ENCODE assay signal across 23 cellular contexts in genomic region chr7:134587736-134588135, GRCh38. TPM values are rescaled to one million over a fixed set of nuclear protein-coding genes. Genes with fewer than 3 reads are reported as not detected.
"Had no signal": no experiment of that assay in that cellular context is flagged by ENCODE, and none has a peak within 500 bp of the region (broad histone marks: within the 10 kb centered on the region; RNA-seq: fewer than 3 reads in every experiment).

No MANE protein-coding gene starts in this region.

- FAIRE-seq: colon, endometrium, keratinocyte, pancreas, TTC549 had no signal

- H3K27ac ChIP-seq: adrenal gland, pancreas, tibial nerve had no signal

- H3K27me3 ChIP-seq: adrenal gland, pancreas, tibial nerve had no signal

- DNase-seq: activated CD4-positive, alpha-beta T cell treated with anti-CD3 and anti-CD28 coated beads for 4 hours; activated CD8-positive, alpha-beta T cell treated with anti-CD3 and anti-CD28 coated beads for 36 hours; activated effector memory CD4-positive, alpha-beta T cell treated with Interleukin-2 at 50 U/mL for 16 hours; activated naive CD4-positive, alpha-beta T cell treated with anti-CD3 and anti-CD28 coated beads, Interleukin-2, amount 50 U/mL, for 16 hours; activated T-cell treated with anti-CD3 and anti-CD28 coated beads, Interleukin-2, amount 50 U/mL, for 4 hours; adrenal gland; caudate nucleus; hippocampal formation; pancreas; stimulated activated CD4-positive, alpha-beta T cell treated with anti-CD3 and anti-CD28 coated beads, Interleukin-4, amount 100 ng/mL, for 1 hour; stimulated activated naive CD4-positive, alpha-beta T cell treated with Interleukin-2 at 50 U/mL for 16 hours; substantia nigra; SW 1271 had no signal

- ATAC-seq: activated CD8-positive, alpha-beta T cell treated with anti-CD3 and anti-CD28 coated beads for 36 hours; activated T-cell treated with anti-CD3 and anti-CD28 coated beads, Interleukin-2, amount 50 U/mL, for 4 hours; left lobe of liver; pancreas; WTC11 had no signal

- H3K4me3 ChIP-seq: adrenal gland, pancreas, tibial nerve had no signal

- H3K4me1 ChIP-seq: adrenal gland, pancreas had no signal

- H3K36me3 ChIP-seq: adrenal gland, pancreas, tibial nerve had no signal

- H3K9me3 ChIP-seq: adrenal gland, pancreas, tibial nerve had no signal

RNA-seq across cellular contexts. Expression of gene AKR1B15, which starts 38.8 kb away (rescaled TPM):
- total RNA-seq: activated CD8-positive, alpha-beta T cell treated with anti-CD3 and anti-CD28 coated beads for 36 hours; activated T-cell treated with anti-CD3 and anti-CD28 coated beads, Interleukin-2, amount 50 U/mL, for 4 hours; glomerular endothelial cell; left lobe of liver; mammary epithelial cell; T-helper 2 cell treated with Interferon-gamma antibody and Interleukin-4, amounts not matched to agents 100 ng/mL and 5 ng/mL, for 36 hours; WTC11 had no signal
- polyA plus RNA-seq: mammary epithelial cell, pancreas had no signal
